Comparison of ENCODE assay signal across 1 cellular context in the genomic region with DNA sequence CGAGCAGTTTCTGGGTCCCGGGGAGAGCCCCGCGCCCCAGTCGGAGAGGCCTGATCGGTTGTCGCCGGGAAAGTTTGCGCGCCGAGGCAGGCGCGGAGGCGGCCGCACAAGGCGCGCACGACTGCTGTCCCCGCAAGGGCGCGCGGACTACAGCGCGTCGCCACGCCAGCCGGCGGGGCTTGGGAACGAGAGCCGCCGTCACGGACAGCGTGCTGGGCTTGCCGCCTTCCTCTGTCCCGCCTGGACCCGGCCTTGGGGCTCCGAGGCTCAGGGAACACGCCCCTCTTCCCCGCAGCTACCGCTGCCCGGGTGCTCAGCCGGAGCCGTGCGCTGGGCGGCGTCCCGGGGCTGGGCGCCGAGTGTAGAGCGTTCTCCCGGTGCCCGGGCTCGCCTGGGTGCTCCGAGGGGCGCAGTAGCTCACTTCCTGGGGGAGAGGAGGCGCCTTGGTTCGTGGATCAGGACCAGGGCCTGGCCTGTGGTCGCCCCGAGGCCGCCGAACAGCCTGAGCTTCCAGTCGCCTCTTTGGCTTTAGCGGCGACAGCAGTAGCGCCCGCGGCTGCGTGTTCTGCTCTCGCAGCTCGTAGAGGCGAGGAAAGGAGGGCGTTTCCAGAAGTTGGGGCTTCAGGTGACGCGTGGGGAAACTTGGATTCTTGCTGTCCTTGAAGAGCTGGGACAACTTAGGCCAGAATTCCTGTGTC.
TF ChIP-seq lines count a peak whose summit lies in the region.

No MANE protein-coding gene starts in this region.

TF ChIP-seq in K562, 482 proteins besides CTCF, POLR2A, EP300 and RAD21 (continued from another document and continues in another):
- TF ChIP-seq, protein P1, sequence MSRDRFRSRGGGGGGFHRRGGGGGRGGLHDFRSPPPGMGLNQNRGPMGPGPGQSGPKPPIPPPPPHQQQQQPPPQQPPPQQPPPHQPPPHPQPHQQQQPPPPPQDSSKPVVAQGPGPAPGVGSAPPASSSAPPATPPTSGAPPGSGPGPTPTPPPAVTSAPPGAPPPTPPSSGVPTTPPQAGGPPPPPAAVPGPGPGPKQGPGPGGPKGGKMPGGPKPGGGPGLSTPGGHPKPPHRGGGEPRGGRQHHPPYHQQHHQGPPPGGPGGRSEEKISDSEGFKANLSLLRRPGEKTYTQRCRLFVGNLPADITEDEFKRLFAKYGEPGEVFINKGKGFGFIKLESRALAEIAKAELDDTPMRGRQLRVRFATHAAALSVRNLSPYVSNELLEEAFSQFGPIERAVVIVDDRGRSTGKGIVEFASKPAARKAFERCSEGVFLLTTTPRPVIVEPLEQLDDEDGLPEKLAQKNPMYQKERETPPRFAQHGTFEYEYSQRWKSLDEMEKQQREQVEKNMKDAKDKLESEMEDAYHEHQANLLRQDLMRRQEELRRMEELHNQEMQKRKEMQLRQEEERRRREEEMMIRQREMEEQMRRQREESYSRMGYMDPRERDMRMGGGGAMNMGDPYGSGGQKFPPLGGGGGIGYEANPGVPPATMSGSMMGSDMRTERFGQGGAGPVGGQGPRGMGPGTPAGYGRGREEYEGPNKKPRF (IDR thresholded peaks at IDR 0.05; ENCODE audit: low read depth, low read length), result no peak
- TF ChIP-seq, protein P2, sequence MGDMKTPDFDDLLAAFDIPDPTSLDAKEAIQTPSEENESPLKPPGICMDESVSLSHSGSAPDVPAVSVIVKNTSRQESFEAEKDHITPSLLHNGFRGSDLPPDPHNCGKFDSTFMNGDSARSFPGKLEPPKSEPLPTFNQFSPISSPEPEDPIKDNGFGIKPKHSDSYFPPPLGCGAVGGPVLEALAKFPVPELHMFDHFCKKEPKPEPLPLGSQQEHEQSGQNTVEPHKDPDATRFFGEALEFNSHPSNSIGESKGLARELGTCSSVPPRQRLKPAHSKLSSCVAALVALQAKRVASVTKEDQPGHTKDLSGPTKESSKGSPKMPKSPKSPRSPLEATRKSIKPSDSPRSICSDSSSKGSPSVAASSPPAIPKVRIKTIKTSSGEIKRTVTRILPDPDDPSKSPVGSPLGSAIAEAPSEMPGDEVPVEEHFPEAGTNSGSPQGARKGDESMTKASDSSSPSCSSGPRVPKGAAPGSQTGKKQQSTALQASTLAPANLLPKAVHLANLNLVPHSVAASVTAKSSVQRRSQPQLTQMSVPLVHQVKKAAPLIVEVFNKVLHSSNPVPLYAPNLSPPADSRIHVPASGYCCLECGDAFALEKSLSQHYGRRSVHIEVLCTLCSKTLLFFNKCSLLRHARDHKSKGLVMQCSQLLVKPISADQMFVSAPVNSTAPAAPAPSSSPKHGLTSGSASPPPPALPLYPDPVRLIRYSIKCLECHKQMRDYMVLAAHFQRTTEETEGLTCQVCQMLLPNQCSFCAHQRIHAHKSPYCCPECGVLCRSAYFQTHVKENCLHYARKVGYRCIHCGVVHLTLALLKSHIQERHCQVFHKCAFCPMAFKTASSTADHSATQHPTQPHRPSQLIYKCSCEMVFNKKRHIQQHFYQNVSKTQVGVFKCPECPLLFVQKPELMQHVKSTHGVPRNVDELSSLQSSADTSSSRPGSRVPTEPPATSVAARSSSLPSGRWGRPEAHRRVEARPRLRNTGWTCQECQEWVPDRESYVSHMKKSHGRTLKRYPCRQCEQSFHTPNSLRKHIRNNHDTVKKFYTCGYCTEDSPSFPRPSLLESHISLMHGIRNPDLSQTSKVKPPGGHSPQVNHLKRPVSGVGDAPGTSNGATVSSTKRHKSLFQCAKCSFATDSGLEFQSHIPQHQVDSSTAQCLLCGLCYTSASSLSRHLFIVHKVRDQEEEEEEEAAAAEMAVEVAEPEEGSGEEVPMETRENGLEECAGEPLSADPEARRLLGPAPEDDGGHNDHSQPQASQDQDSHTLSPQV (IDR thresholded peaks at IDR 0.05), result no peak
- TF ChIP-seq ZFP1 (CRISPR knock-in tag; IDR thresholded peaks at IDR 0.05) (no peak), TEAD4 (IDR thresholded peaks at IDR 0.05; ENCODE audit: low read length) (no peak), TEAD4 (CRISPR knock-in tag; IDR thresholded peaks at IDR 0.05; ENCODE audit: borderline replicate concordance) (no peak), PRMT5 (CRISPR knock-in tag; IDR thresholded peaks at IDR 0.05) (no peak), ZNF76 (CRISPR knock-in tag; IDR thresholded peaks at IDR 0.05; ENCODE audit: borderline replicate concordance) (no peak), ZNF408 (CRISPR knock-in tag; IDR thresholded peaks at IDR 0.05; ENCODE audit: low read depth) (no peak), KLF13 (tag; IDR thresholded peaks at IDR 0.05; ENCODE audit: borderline replicate concordance, low read depth) (no peak), RBBP5 (IDR thresholded peaks at IDR 0.05; ENCODE audit: borderline replicate concordance, insufficient read depth, low read length, poor library complexity, severe bottlenecking) (peak; percentile 44), KAT7 (CRISPR knock-in tag; IDR thresholded peaks at IDR 0.05; ENCODE audit: borderline replicate concordance) (no peak), MED1 (CRISPR knock-in tag; IDR thresholded peaks at IDR 0.05; ENCODE audit: borderline replicate concordance) (no peak), ZNF354B (CRISPR knock-in tag; IDR thresholded peaks at IDR 0.05) (no peak), ZEB2 (IDR thresholded peaks at IDR 0.05) (no peak), ZNF253 (CRISPR knock-in tag; conservative IDR thresholded peaks at IDR 0.05) (no peak), JUND (IDR thresholded peaks at IDR 0.05; ENCODE audit: borderline replicate concordance, low read depth, low read length) (no peak), JUND (tag; IDR thresholded peaks at IDR 0.05; ENCODE audit: borderline replicate concordance, low read depth, low read length) (no peak), HDAC6 (IDR thresholded peaks at IDR 0.05; ENCODE audit: low read depth, low read length) (peak; percentile 63), FUS (optimal IDR thresholded peaks at IDR 0.05; ENCODE audit: low read depth, low read length) (no peak), CAMTA2 (CRISPR knock-in tag; conservative IDR thresholded peaks at IDR 0.05) (no peak), CTBP1 (IDR thresholded peaks at IDR 0.05; ENCODE audit: borderline replicate concordance) (no peak), ZKSCAN8 (CRISPR knock-in tag; IDR thresholded peaks at IDR 0.05) (no peak), HEY1 (CRISPR knock-in tag; IDR thresholded peaks at IDR 0.05; ENCODE audit: borderline replicate concordance) (no peak), MTA1 (IDR thresholded peaks at IDR 0.05; ENCODE audit: borderline replicate concordance) (no peak), ZZZ3 (IDR thresholded peaks at IDR 0.05) (no peak)
- TF ChIP-seq, protein P3, sequence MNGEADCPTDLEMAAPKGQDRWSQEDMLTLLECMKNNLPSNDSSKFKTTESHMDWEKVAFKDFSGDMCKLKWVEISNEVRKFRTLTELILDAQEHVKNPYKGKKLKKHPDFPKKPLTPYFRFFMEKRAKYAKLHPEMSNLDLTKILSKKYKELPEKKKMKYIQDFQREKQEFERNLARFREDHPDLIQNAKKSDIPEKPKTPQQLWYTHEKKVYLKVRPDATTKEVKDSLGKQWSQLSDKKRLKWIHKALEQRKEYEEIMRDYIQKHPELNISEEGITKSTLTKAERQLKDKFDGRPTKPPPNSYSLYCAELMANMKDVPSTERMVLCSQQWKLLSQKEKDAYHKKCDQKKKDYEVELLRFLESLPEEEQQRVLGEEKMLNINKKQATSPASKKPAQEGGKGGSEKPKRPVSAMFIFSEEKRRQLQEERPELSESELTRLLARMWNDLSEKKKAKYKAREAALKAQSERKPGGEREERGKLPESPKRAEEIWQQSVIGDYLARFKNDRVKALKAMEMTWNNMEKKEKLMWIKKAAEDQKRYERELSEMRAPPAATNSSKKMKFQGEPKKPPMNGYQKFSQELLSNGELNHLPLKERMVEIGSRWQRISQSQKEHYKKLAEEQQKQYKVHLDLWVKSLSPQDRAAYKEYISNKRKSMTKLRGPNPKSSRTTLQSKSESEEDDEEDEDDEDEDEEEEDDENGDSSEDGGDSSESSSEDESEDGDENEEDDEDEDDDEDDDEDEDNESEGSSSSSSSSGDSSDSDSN (IDR thresholded peaks at IDR 0.05; ENCODE audit: borderline replicate concordance in 1 of 2, low read depth in 2 of 2, low read length in 2 of 2), result 0 out of 4 replicates have a peak, but pooled peaks of 1 of the 2 experiments have one; percentile 17
- TF ChIP-seq, protein P4, sequence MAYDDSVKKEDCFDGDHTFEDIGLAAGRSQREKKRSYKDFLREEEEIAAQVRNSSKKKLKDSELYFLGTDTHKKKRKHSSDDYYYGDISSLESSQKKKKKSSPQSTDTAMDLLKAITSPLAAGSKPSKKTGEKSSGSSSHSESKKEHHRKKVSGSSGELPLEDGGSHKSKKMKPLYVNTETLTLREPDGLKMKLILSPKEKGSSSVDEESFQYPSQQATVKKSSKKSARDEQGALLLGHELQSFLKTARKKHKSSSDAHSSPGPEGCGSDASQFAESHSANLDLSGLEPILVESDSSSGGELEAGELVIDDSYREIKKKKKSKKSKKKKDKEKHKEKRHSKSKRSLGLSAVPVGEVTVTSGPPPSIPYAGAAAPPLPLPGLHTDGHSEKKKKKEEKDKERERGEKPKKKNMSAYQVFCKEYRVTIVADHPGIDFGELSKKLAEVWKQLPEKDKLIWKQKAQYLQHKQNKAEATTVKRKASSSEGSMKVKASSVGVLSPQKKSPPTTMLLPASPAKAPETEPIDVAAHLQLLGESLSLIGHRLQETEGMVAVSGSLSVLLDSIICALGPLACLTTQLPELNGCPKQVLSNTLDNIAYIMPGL (CRISPR knock-in tag; IDR thresholded peaks at IDR 0.05), result no peak
- TF ChIP-seq, protein P5, sequence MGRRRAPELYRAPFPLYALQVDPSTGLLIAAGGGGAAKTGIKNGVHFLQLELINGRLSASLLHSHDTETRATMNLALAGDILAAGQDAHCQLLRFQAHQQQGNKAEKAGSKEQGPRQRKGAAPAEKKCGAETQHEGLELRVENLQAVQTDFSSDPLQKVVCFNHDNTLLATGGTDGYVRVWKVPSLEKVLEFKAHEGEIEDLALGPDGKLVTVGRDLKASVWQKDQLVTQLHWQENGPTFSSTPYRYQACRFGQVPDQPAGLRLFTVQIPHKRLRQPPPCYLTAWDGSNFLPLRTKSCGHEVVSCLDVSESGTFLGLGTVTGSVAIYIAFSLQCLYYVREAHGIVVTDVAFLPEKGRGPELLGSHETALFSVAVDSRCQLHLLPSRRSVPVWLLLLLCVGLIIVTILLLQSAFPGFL (CRISPR knock-in tag; IDR thresholded peaks at IDR 0.05), result no peak
- TF ChIP-seq, protein P6, sequence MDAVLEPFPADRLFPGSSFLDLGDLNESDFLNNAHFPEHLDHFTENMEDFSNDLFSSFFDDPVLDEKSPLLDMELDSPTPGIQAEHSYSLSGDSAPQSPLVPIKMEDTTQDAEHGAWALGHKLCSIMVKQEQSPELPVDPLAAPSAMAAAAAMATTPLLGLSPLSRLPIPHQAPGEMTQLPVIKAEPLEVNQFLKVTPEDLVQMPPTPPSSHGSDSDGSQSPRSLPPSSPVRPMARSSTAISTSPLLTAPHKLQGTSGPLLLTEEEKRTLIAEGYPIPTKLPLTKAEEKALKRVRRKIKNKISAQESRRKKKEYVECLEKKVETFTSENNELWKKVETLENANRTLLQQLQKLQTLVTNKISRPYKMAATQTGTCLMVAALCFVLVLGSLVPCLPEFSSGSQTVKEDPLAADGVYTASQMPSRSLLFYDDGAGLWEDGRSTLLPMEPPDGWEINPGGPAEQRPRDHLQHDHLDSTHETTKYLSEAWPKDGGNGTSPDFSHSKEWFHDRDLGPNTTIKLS (IDR thresholded peaks at IDR 0.05; ENCODE audit: borderline replicate concordance, low read depth), result no peak
- TF ChIP-seq, protein P7, sequence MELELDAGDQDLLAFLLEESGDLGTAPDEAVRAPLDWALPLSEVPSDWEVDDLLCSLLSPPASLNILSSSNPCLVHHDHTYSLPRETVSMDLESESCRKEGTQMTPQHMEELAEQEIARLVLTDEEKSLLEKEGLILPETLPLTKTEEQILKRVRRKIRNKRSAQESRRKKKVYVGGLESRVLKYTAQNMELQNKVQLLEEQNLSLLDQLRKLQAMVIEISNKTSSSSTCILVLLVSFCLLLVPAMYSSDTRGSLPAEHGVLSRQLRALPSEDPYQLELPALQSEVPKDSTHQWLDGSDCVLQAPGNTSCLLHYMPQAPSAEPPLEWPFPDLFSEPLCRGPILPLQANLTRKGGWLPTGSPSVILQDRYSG (tag; conservative IDR thresholded peaks at IDR 0.05; ENCODE audit: low read depth), result no peak
